ENCODE assay signal across 1 cellular context in genomic region chr12:63264629-63265028, GRCh38.
"Had no signal": no experiment of that assay in that cellular context is flagged by ENCODE, and none has a peak within 500 bp of the region (broad histone marks: within the 10 kb centered on the region; RNA-seq: fewer than 3 reads in every experiment).

No MANE protein-coding gene starts in this region.

- H3K4me3 ChIP-seq: MG63 had no signal

- H3K36me3 ChIP-seq: MG63 had no signal
